Comparison of ENCODE assay signal across 20 cellular contexts in the genomic region with DNA sequence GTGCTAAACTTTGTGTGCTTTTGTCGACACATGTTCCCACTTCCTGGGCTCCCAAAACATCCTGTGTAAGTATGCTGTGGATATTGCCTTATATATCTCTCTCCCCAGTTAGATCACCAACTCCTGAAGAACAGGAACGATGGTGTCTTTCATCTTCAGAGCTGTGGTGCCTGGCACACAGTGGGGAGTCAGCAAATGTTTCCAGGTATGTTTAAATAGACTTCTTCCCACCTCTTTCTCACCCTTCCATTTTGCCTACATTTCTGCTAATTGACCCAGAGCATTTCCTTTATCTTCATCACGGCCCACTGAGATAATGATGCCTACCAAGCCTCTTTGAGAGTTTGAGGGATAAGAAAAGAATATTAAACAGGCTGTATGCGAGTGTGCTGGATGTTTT.
"Had no signal": no experiment of that assay in that cellular context is flagged by ENCODE, and none has a peak within 500 bp of the region (broad histone marks: within the 10 kb centered on the region; RNA-seq: fewer than 3 reads in every experiment).

No MANE protein-coding gene starts in this region.

- H3K36me3 ChIP-seq: adrenal gland, cardiac muscle cell, left ventricle myocardium inferior, thyroid gland, WERI-Rb-1 had no signal

- H3K4me3 ChIP-seq: adrenal gland, cardiac muscle cell, left ventricle myocardium inferior, thyroid gland had no signal

- ATAC-seq: activated naive CD4-positive, alpha-beta T cell treated with anti-CD3 and anti-CD28 coated beads, Interleukin-2, amount 50 U/mL, for 72 hours; activated T-cell treated with anti-CD3 and anti-CD28 coated beads, Interleukin-2, amount 50 U/mL, for 72 hours; foreskin keratinocyte; naive thymus-derived CD8-positive, alpha-beta T cell had no signal

- DNase-seq: activated CD4-positive, alpha-beta T cell treated with anti-CD3 and anti-CD28 coated beads for 1 hour; activated CD8-positive, alpha-beta memory T cell treated with anti-CD3 and anti-CD28 coated beads for 24 hours; activated gamma-delta T cell treated with Interleukin-2 at 50 U/mL for 16 hours; activated T-cell treated with anti-CD3 and anti-CD28 coated beads, Interleukin-2, amount 50 U/mL, for 72 hours; adrenal gland; foreskin keratinocyte; kidney; left ventricle myocardium inferior; naive thymus-derived CD8-positive, alpha-beta T cell; posterior cingulate gyrus; stimulated activated CD4-positive, alpha-beta T cell treated with anti-CD3 and anti-CD28 coated beads, Interleukin-12 subunit alpha, Interleukin-12 subunit beta, amount 100 ng/mL, for 4 hours; stimulated activated CD4-positive, alpha-beta T cell treated with anti-CD3 and anti-CD28 coated beads, Interleukin-1b, Interleukin-23, amount 100 ng/mL, for 48 hours; stimulated activated CD8-positive, alpha-beta memory T cell treated with anti-CD3 and anti-CD28 coated beads, Interleukin-4, amount 100 ng/mL, for 48 hours; stimulated activated naive CD4-positive, alpha-beta T cell; thyroid gland; WERI-Rb-1 had no signal

- H3K4me1 Mint-ChIP-seq: memory B cell had no signal

- H3K27me3 ChIP-seq: adrenal gland, cardiac muscle cell, foreskin keratinocyte, thyroid gland had no signal

- H3K27ac ChIP-seq: adrenal gland, cardiac muscle cell, epithelial cell of prostate, foreskin keratinocyte, left ventricle myocardium inferior, thyroid gland, WERI-Rb-1 had no signal

- H3K4me3 Mint-ChIP-seq: activated T-cell treated with anti-CD3 and anti-CD28 coated beads, Interleukin-2, amount 50 U/mL, for 72 hours; memory B cell; naive thymus-derived CD8-positive, alpha-beta T cell had no signal

- H3K27me3 Mint-ChIP-seq: memory B cell had no signal

- H3K9me3 ChIP-seq: adrenal gland, left ventricle myocardium inferior, thyroid gland had no signal

- H3K27ac Mint-ChIP-seq: activated naive CD4-positive, alpha-beta T cell treated with anti-CD3 and anti-CD28 coated beads, Interleukin-2, amount 50 U/mL, for 72 hours; activated T-cell treated with anti-CD3 and anti-CD28 coated beads, Interleukin-2, amount 50 U/mL, for 72 hours; memory B cell; naive thymus-derived CD8-positive, alpha-beta T cell had no signal

- H3K36me3 Mint-ChIP-seq: memory B cell; naive thymus-derived CD8-positive, alpha-beta T cell had no signal

- H3K4me1 ChIP-seq: adrenal gland, foreskin keratinocyte, left ventricle myocardium inferior, thyroid gland had no signal
